In the genomic region with DNA sequence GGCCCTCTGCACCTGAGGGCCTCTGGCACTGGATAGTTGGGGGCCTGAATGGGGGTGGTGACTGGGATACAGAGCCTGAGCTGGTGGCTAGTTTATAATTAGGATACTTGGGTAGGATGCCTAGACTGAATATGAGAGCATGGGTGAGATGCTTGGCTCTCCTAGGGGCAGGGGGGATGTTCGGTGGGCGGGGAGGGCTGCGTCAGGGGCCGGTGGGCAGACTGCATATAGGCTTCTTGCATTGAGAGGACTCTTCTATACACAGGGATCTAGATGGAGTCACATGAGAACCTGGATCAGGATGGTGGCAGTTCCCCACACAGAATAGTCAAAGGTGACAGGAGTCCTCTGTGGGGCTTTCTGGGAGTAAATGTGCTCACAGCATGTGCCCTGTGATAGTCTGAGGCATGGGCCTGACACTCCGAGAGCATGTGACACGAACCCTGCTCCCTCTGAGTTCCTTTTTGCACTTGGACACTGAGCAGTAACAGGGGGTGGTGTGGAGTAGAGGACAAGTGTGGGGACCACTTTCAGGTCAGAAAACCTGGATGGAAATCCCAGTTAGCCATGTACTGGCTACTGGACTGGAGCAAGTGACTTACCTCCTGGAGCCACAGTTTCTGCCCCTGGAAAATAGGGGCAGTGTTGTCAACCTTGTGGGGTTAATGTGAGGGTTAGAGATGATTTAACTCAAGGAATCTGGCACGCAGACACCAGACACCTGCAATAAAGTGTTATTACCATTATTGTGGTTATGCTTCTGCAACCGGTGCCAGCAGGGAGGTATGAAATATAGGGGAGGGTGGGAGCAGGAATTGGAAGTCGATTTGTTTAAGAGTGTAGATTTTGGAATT, we compare ENCODE assay signal across 1 cellular context.
A peak's percentile ranks its signal among the peaks of the same experiment; 100 is the strongest.
TF ChIP-seq lines count a peak whose summit lies in the region.

No MANE protein-coding gene starts in this region.

TF ChIP-seq in K562, 482 proteins besides CTCF, POLR2A, EP300 and RAD21:
- no peak for TF ChIP-seq TEAD2 (tag; IDR thresholded peaks at IDR 0.05)
- TF ChIP-seq, protein P1, sequence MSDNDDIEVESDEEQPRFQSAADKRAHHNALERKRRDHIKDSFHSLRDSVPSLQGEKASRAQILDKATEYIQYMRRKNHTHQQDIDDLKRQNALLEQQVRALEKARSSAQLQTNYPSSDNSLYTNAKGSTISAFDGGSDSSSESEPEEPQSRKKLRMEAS (CRISPR knock-in tag; IDR thresholded peaks at IDR 0.05), result peak; percentile 52; the same call in 1 of the 2 replicates
- no peak for TF ChIP-seq ELF1 (tag; IDR thresholded peaks at IDR 0.05)
- TF ChIP-seq CBX3 (IDR thresholded peaks at IDR 0.05; ENCODE audit: borderline replicate concordance in 1 of 2, low read length in 2 of 2), result no peak
- TF ChIP-seq PHB (CRISPR knock-in tag; IDR thresholded peaks at IDR 0.05), result no peak
- TF ChIP-seq, protein P2, sequence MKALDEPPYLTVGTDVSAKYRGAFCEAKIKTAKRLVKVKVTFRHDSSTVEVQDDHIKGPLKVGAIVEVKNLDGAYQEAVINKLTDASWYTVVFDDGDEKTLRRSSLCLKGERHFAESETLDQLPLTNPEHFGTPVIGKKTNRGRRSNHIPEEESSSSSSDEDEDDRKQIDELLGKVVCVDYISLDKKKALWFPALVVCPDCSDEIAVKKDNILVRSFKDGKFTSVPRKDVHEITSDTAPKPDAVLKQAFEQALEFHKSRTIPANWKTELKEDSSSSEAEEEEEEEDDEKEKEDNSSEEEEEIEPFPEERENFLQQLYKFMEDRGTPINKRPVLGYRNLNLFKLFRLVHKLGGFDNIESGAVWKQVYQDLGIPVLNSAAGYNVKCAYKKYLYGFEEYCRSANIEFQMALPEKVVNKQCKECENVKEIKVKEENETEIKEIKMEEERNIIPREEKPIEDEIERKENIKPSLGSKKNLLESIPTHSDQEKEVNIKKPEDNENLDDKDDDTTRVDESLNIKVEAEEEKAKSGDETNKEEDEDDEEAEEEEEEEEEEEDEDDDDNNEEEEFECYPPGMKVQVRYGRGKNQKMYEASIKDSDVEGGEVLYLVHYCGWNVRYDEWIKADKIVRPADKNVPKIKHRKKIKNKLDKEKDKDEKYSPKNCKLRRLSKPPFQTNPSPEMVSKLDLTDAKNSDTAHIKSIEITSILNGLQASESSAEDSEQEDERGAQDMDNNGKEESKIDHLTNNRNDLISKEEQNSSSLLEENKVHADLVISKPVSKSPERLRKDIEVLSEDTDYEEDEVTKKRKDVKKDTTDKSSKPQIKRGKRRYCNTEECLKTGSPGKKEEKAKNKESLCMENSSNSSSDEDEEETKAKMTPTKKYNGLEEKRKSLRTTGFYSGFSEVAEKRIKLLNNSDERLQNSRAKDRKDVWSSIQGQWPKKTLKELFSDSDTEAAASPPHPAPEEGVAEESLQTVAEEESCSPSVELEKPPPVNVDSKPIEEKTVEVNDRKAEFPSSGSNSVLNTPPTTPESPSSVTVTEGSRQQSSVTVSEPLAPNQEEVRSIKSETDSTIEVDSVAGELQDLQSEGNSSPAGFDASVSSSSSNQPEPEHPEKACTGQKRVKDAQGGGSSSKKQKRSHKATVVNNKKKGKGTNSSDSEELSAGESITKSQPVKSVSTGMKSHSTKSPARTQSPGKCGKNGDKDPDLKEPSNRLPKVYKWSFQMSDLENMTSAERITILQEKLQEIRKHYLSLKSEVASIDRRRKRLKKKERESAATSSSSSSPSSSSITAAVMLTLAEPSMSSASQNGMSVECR (CRISPR knock-in tag; IDR thresholded peaks at IDR 0.05), result no peak
- no peak for TF ChIP-seq PYGO2 (tag; IDR thresholded peaks at IDR 0.05)
- no peak for TF ChIP-seq DIDO1 (tag; IDR thresholded peaks at IDR 0.05; ENCODE audit: low read depth)
- TF ChIP-seq PML (IDR thresholded peaks at IDR 0.05; ENCODE audit: low read length), result no peak
- TF ChIP-seq PRPF4 (IDR thresholded peaks at IDR 0.05; ENCODE audit: insufficient read depth, low read depth, low read length, poor library complexity, severe bottlenecking), result no peak
- TF ChIP-seq HDAC3 (IDR thresholded peaks at IDR 0.05; ENCODE audit: borderline replicate concordance, partially characterized antibody), result no peak
- no peak for TF ChIP-seq ZNF57 (CRISPR knock-in tag; IDR thresholded peaks at IDR 0.05)
- TF ChIP-seq TGIF2 (CRISPR knock-in tag; IDR thresholded peaks at IDR 0.05), result no peak
- no peak for TF ChIP-seq ZZZ3 (IDR thresholded peaks at IDR 0.05)
- no peak for TF ChIP-seq CTBP1 (IDR thresholded peaks at IDR 0.05; ENCODE audit: borderline replicate concordance)
- TF ChIP-seq, protein P3, sequence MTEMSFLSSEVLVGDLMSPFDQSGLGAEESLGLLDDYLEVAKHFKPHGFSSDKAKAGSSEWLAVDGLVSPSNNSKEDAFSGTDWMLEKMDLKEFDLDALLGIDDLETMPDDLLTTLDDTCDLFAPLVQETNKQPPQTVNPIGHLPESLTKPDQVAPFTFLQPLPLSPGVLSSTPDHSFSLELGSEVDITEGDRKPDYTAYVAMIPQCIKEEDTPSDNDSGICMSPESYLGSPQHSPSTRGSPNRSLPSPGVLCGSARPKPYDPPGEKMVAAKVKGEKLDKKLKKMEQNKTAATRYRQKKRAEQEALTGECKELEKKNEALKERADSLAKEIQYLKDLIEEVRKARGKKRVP (CRISPR knock-in tag; IDR thresholded peaks at IDR 0.05), result no peak
- TF ChIP-seq HCFC1 (IDR thresholded peaks at IDR 0.05; ENCODE audit: low read depth, low read length), result no peak
- no peak for TF ChIP-seq CEBPZ (IDR thresholded peaks at IDR 0.05; ENCODE audit: borderline replicate concordance, low read depth, low read length)
- TF ChIP-seq ZNF140 (CRISPR knock-in tag; IDR thresholded peaks at IDR 0.05), result no peak
- no peak for TF ChIP-seq SNIP1 (IDR thresholded peaks at IDR 0.05; ENCODE audit: low read depth)
- TF ChIP-seq E2F6 (IDR thresholded peaks at IDR 0.05; ENCODE audit: borderline replicate concordance in 1 of 2, extremely low read depth in 1 of 2, insufficient read depth in 1 of 2, insufficient read length in 1 of 2, low read depth in 1 of 2, low read length in 1 of 2, poor library complexity in 1 of 2, severe bottlenecking in 1 of 2), result peak in 1 of 2 experiments; percentile 46
- TF ChIP-seq FOSL1 (tag; conservative IDR thresholded peaks at IDR 0.05), result no peak
- TF ChIP-seq FOXP1 (CRISPR knock-in tag; IDR thresholded peaks at IDR 0.05), result no peak
- no peak for TF ChIP-seq L3MBTL2 (IDR thresholded peaks at IDR 0.05)
- TF ChIP-seq, protein P4, sequence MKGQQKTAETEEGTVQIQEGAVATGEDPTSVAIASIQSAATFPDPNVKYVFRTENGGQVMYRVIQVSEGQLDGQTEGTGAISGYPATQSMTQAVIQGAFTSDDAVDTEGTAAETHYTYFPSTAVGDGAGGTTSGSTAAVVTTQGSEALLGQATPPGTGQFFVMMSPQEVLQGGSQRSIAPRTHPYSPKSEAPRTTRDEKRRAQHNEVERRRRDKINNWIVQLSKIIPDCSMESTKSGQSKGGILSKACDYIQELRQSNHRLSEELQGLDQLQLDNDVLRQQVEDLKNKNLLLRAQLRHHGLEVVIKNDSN (CRISPR knock-in tag; IDR thresholded peaks at IDR 0.05), result peak; percentile 35; the same call in 1 of the 2 replicates
- TF ChIP-seq CXXC5 (CRISPR knock-in tag; IDR thresholded peaks at IDR 0.05), result no peak
- no peak for TF ChIP-seq ZNF778 (CRISPR knock-in tag; IDR thresholded peaks at IDR 0.05)
